ENCODE assay signal across 11 cellular contexts in genomic region chr12:96425973-96426372, GRCh38. TPM values are rescaled to one million over a fixed set of nuclear protein-coding genes. Genes with fewer than 3 reads are reported as not detected.
DNase-seq lines count a peak whose midpoint lies in the region; TF ChIP-seq lines count a peak whose summit lies in the region.
"Had no signal": no experiment of that assay in that cellular context is flagged by ENCODE, and none has a peak within 500 bp of the region (broad histone marks: within the 10 kb centered on the region; RNA-seq: fewer than 3 reads in every experiment).

No MANE protein-coding gene starts in this region.

- peaks cover 46% of the 10 kb centered on the region for H3K4me1 ChIP-seq in osteoblast (ENCODE audit: insufficient read depth, low read length)

- peak overlapping the region; percentile 80 for H3K4me2 ChIP-seq in osteoblast (ENCODE audit: insufficient read depth, low read length)

- H4K20me1 ChIP-seq in osteoblast (ENCODE audit: insufficient read depth, low read length) = no peaks in the 10 kb centered on the region

- H3K36me3 ChIP-seq in osteoblast (ENCODE audit: insufficient read depth, low read length) = peaks cover 4% of the 10 kb centered on the region
- H3K36me3 ChIP-seq: upper lobe of left lung had no signal

- no peak overlapping the region for H3K4me3 ChIP-seq in astrocyte of the spinal cord (ENCODE audit: low read depth, low read length)
- peak overlapping the region; percentile 39 for H3K4me3 ChIP-seq in osteoblast (ENCODE audit: insufficient read depth, low read length)
- H3K4me3 ChIP-seq: upper lobe of left lung had no signal

- no peaks in the 10 kb centered on the region for H3K27me3 ChIP-seq in osteoblast (ENCODE audit: insufficient read depth, low read length)
- H3K27me3 ChIP-seq: upper lobe of left lung had no signal

- H2AFZ ChIP-seq in osteoblast (ENCODE audit: low read length) = no peak overlapping the region

- peaks cover 5% of the 10 kb centered on the region for H3K79me2 ChIP-seq in osteoblast (ENCODE audit: insufficient read depth, low read length)

- H3K9me3 ChIP-seq in osteoblast (ENCODE audit: low read depth, low read length) = no peaks in the 10 kb centered on the region
- H3K9me3 ChIP-seq: upper lobe of left lung had no signal

- peak; percentile 6 for DNase-seq in NCI-H2029 treated with DMSO at 0.1 percent for 48 hours (lab: John Stamatoyannopoulos, UW)
- no peak for DNase-seq in NCI-H2029 (lab: John Stamatoyannopoulos, UW)
- DNase-seq in MV-4-11 (lab: John Stamatoyannopoulos, UW) = peak; percentile 69
- DNase-seq in astrocyte of the spinal cord (ENCODE audit: low read depth, low spot score) = peak; percentile 54
- no peak for DNase-seq in osteoblast (ENCODE audit: insufficient read length, low spot score, missing footprints)
- no peak for DNase-seq in DMS153 (lab: John Stamatoyannopoulos, UW)
- no peak for DNase-seq in HuH-7 (ENCODE audit: low spot score)
- DNase-seq in NCI-H82 (lab: John Stamatoyannopoulos, UW) = no peak
- DNase-seq: 8988T, DMS79 treated with DMSO at 0.1 percent for 48 hours, upper lobe of left lung had no signal

- no peak for TF ChIP-seq CTCF in astrocyte of the spinal cord (IDR thresholded peaks at IDR 0.05; ENCODE audit: low read depth, low read length)
- no peak for TF ChIP-seq CTCF in osteoblast (IDR thresholded peaks at IDR 0.05; ENCODE audit: extremely low read depth, low read depth, low read length)

- H3K27ac ChIP-seq in osteoblast (ENCODE audit: low read depth, low read length) = peak overlapping the region; percentile 100

- in situ Hi-C loops in astrocyte of the spinal cord (cut with HindIII; ENCODE audit: low sequenced_read_pairs) = no loop called here

RNA-seq across cellular contexts. Expression of gene CDK17, which starts 25.7 kb away (rescaled TPM):
- 64.8 and 68.0 TPM in 2 replicates for total RNA-seq in osteoblast

Comparison
In these comparisons a context has a peak if more than half of its experiments do, and no peak if none do; other contexts are left out.
1. DNase-seq: peak in NCI-H2029 treated with DMSO at 0.1 percent for 48 hours (single experiment), MV-4-11 (single experiment) and astrocyte of the spinal cord (single experiment); none in NCI-H2029 (single experiment), osteoblast (single experiment), DMS153 (single experiment), HuH-7 (single experiment) and NCI-H82 (single experiment).